13 cellular contexts compared by ENCODE assay signal in the genomic region with DNA sequence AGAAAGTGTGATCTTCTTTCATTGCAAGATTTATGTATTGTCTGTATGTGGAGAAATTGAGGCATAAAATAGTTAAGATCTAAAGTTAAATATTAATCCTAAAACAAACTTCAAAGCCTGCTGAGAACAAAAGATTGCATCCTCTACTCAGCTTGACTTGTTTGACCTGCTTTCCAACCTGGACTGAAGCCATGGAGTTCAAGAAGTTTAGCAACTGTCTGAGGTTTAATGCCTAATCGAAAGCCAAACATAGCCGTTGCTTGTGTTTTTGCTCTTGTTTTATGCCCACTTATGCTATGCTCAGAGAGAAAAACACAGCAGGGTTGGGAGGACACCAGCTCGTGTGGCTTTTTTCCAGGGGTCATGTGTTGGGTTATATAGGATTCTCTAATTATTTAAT.
DNase-seq lines count a peak whose midpoint lies in the region; ATAC-seq and TF ChIP-seq lines count a peak whose summit lies in the region.
"Had no signal": no experiment of that assay in that cellular context is flagged by ENCODE, and none has a peak within 500 bp of the region (broad histone marks: within the 10 kb centered on the region; RNA-seq: fewer than 3 reads in every experiment).

No MANE protein-coding gene starts in this region.

- no peaks in the 10 kb centered on the region for H3K9me3 ChIP-seq in skeletal muscle tissue (ENCODE audit: control insufficient read depth in 3 of 3, low read length in 3 of 3)
- H3K9me3 ChIP-seq: adrenal gland had no signal

- DNase-seq in HPDE6-E6E7 (ENCODE audit: extremely low spot score) = peak; percentile 16
- DNase-seq in iris pigment epithelial cell (ENCODE audit: low read depth) = peak; percentile 50
- DNase-seq in caudate nucleus (lab: John Stamatoyannopoulos, UW) = no peak
- no peak for DNase-seq in foreskin keratinocyte
- no peak for DNase-seq in GM10266 (ENCODE audit: extremely low spot score)
- DNase-seq: HFFc6, MM.1S, T-helper 17 cell had no signal

- TF ChIP-seq CTCF in VCaP (conservative IDR thresholded peaks at IDR 0.05) (no peak), foreskin keratinocyte (conservative IDR thresholded peaks at IDR 0.05) (no peak), GM10266 (IDR thresholded peaks at IDR 0.05; ENCODE audit: control insufficient read depth, insufficient read depth, low read depth, missing control alignments) (no peak)

- H3K9ac ChIP-seq in skeletal muscle tissue (ENCODE audit: low read depth in 1 of 3, low read length in 3 of 3) = peak overlapping the region; percentile 48 to 65 (median 52)
- H3K9ac ChIP-seq: neural progenitor cell had no signal

- no peak for ATAC-seq in foreskin keratinocyte
- ATAC-seq: stimulated activated effector memory CD8-positive, alpha-beta T cell treated with anti-CD3 and anti-CD28 coated beads, Interleukin-12 subunit alpha, Interleukin-12 subunit beta, amount 100 ng/mL, for 72 hours; T-helper 17 cell had no signal

- H3K27ac ChIP-seq in VCaP (peak overlapping the region; percentile 99), skeletal muscle tissue (ENCODE audit: low read depth, low read length) (peak overlapping the region; percentile 94), caudate nucleus (ENCODE audit: low read depth, low read length) (no peak overlapping the region), foreskin keratinocyte (no peak overlapping the region)
- H3K27ac ChIP-seq: adrenal gland, neural progenitor cell had no signal

- H3K4me3 ChIP-seq in skeletal muscle tissue (ENCODE audit: low read length in 3 of 3) = peak overlapping the region in 1 of 3 donors; percentile 24
- H3K4me3 ChIP-seq: adrenal gland, neural progenitor cell had no signal

- no peaks in the 10 kb centered on the region for H3K36me3 ChIP-seq in skeletal muscle tissue (ENCODE audit: control insufficient read depth in 3 of 3, insufficient read depth in 3 of 3, low read length in 3 of 3)
- H3K36me3 ChIP-seq: adrenal gland, neural progenitor cell had no signal

- peaks cover 12 to 22% (median 21%) of the 10 kb centered on the region in 3 donors for H3K4me1 ChIP-seq in skeletal muscle tissue (ENCODE audit: control insufficient read depth in 3 of 3, insufficient read depth in 3 of 3, low read length in 3 of 3)
- no peaks in the 10 kb centered on the region for H3K4me1 ChIP-seq in foreskin keratinocyte

- H3K27me3 ChIP-seq in skeletal muscle tissue (ENCODE audit: control insufficient read depth in 3 of 3, insufficient read depth in 3 of 3, low read length in 3 of 3) = no peaks in the 10 kb centered on the region
- H3K27me3 ChIP-seq in foreskin keratinocyte = no peaks in the 10 kb centered on the region
- H3K27me3 ChIP-seq: adrenal gland, neural progenitor cell had no signal

Comparison
In these comparisons a context has a peak if more than half of its experiments do, and no peak if none do; other contexts are left out.
1. DNase-seq: peak in HPDE6-E6E7 (single experiment) and iris pigment epithelial cell (single experiment); none in caudate nucleus (0 of 61), foreskin keratinocyte (0 of 2) and GM10266 (single experiment).
2. H3K27ac ChIP-seq: peak in VCaP (single experiment) and skeletal muscle tissue (single experiment); none in caudate nucleus (single experiment) and foreskin keratinocyte (single experiment).